Comparison of ENCODE assay signal across 8 cellular contexts in genomic region chr15:40595219-40595618, GRCh38. TPM values are rescaled to one million over a fixed set of nuclear protein-coding genes. Genes with fewer than 3 reads are reported as not detected.
DNase-seq lines count a peak whose midpoint lies in the region; ATAC-seq, FAIRE-seq and TF ChIP-seq lines count a peak whose summit lies in the region.

No MANE protein-coding gene starts in this region.

- no peak for TF ChIP-seq EP300 in K562 (IDR thresholded peaks at IDR 0.05; ENCODE audit: low read length)

- H3K9me3 ChIP-seq in BE2C (no peaks in the 10 kb centered on the region), HUES64 (ENCODE audit: insufficient read depth, low read depth, low read length) (no peaks in the 10 kb centered on the region), K562 (replicated peaks; ENCODE audit: control insufficient read depth, insufficient read depth, low read depth, low read length) (no peaks in the 10 kb centered on the region), testis (no peaks in the 10 kb centered on the region)

- TF ChIP-seq POLR2A in K562 (conservative IDR thresholded peaks at IDR 0.05) (no peak), testis (IDR thresholded peaks at IDR 0.05) (no peak)

- no peak for ATAC-seq in K562

- H3K36me3 ChIP-seq in BE2C, result no peaks in the 10 kb centered on the region
- no peaks in the 10 kb centered on the region for H3K36me3 ChIP-seq in HUES64 (ENCODE audit: insufficient read depth, low read length)
- peaks cover 7% of the 10 kb centered on the region; the same call in 1 of the 3 replicates for H3K36me3 ChIP-seq in K562 (ENCODE audit: control insufficient read depth, insufficient read depth, low read length)
- H3K36me3 ChIP-seq in mesendoderm (ENCODE audit: control insufficient read depth, insufficient read depth, low read length), result no peaks in the 10 kb centered on the region
- H3K36me3 ChIP-seq in testis (ENCODE audit: low read depth, missing control alignments), result no peaks in the 10 kb centered on the region

- WGBS in HUES64, result 50% methylated on average over 5 of the region's 5 CpGs
- WGBS in K562 (ENCODE audit: insufficient coverage, low coverage, missing lambda C conversion rate), result 1% methylated on average over 5 of the region's 5 CpGs
- 100% methylated on average over 4 of the region's 5 CpGs for WGBS in mesendoderm (ENCODE audit: extremely low coverage, insufficient coverage, low lambda C conversion rate)
- WGBS in testis, 2 donors, result 14 to 17% methylated on average over 5 of the region's 5 CpGs

- H2BK15ac ChIP-seq in mesendoderm (replicated peaks; ENCODE audit: low read depth), result no peak overlapping the region

- peaks cover 6% of the 10 kb centered on the region for H3K79me1 ChIP-seq in mesendoderm (ENCODE audit: low read length)

- no TSS peak for BruUV-seq in K562 (replicated peaks; lab: Mats Ljungman, UMichigan)

- no peaks in the 10 kb centered on the region for H3K9me1 ChIP-seq in K562 (ENCODE audit: control insufficient read depth, insufficient read depth, low read length)

- no peak for DNase-seq in BE2C
- no peak for DNase-seq in K562 (ENCODE audit: extremely low read depth in 1 of 4, low spot score in 3 of 4)
- no peak for DNase-seq in mesendoderm
- no peak for DNase-seq in medulla oblongata (ENCODE audit: extremely low spot score)
- no peak for DNase-seq in RKO (ENCODE audit: low spot score)
- DNase-seq in AML-193 (lab: John Stamatoyannopoulos, UW), result no peak
- no peak for DNase-seq in testis

- H3K23ac ChIP-seq in mesendoderm (ENCODE audit: low read length), result no peak overlapping the region

- FAIRE-seq in K562 (lab: Jason Lieb, UNC), result no peak

- H3K27me3 ChIP-seq in BE2C, result no peaks in the 10 kb centered on the region
- H3K27me3 ChIP-seq in HUES64 (ENCODE audit: insufficient read depth, low read length), result no peaks in the 10 kb centered on the region; the same call in 1 of the 2 replicates
- no peaks in the 10 kb centered on the region for H3K27me3 ChIP-seq in K562 (ENCODE audit: control insufficient read depth in 2 of 2, insufficient read depth in 2 of 2, low read length in 2 of 2)
- no peaks in the 10 kb centered on the region for H3K27me3 ChIP-seq in mesendoderm (ENCODE audit: insufficient read depth, low read length, poor library complexity)
- no peaks in the 10 kb centered on the region for H3K27me3 ChIP-seq in testis

- no peak overlapping the region for H2AK5ac ChIP-seq in mesendoderm (ENCODE audit: low read length)

- CTCF ChIA-PET in K562 (lab: Yijun Ruan, JAX; ENCODE audit: low intra/inter-chr PET ratio), result no interaction called here

- H3K4ac ChIP-seq in mesendoderm (ENCODE audit: low read depth, low read length), result no peak overlapping the region

- H3K27ac ChIP-seq in HUES64 (ENCODE audit: low read depth, low read length) (no peak overlapping the region), K562 (ENCODE audit: extremely low read depth, low read depth, low read length) (peak overlapping the region; percentile 16; the same call in 1 of the 3 replicates), mesendoderm (ENCODE audit: low read depth, low read length) (no peak overlapping the region), testis (no peak overlapping the region)

- H2AFZ ChIP-seq in K562 (ENCODE audit: low read depth, low read length), result peak overlapping the region; percentile 41; the same call in 1 of the 2 replicates

- no peak overlapping the region; the same call in 1 of the 2 replicates for H3K9ac ChIP-seq in HUES64 (ENCODE audit: low read depth, low read length)
- peak overlapping the region in 1 of 2 experiments; percentile 85; a peak in 3 of 4 replicates for H3K9ac ChIP-seq in K562 (ENCODE audit: insufficient read depth in 1 of 2, low read depth in 2 of 2, low read length in 2 of 2)
- H3K9ac ChIP-seq in mesendoderm (ENCODE audit: low read length), result peak overlapping the region; percentile 58

- no peak overlapping the region for H2BK5ac ChIP-seq in mesendoderm (ENCODE audit: low read length)

- H4K20me1 ChIP-seq in K562 (replicated peaks; ENCODE audit: control insufficient read depth, insufficient read depth, low read length), result no peaks in the 10 kb centered on the region

- H3K4me3 ChIP-seq in BE2C (ENCODE audit: low read depth, low read length) (peak overlapping the region; percentile 80), HUES64 (ENCODE audit: low read length) (peak overlapping the region; percentile 71), K562 (peak overlapping the region; percentile 74), mesendoderm (ENCODE audit: low read length) (no peak overlapping the region), testis (peak overlapping the region in 1 of 2 donors; percentile 57)

- no peak overlapping the region for H4K8ac ChIP-seq in mesendoderm (ENCODE audit: low read depth, low read length)

- no peak overlapping the region for H4K5ac ChIP-seq in mesendoderm (ENCODE audit: low read length)

- H3K4me1 ChIP-seq in BE2C, result no peaks in the 10 kb centered on the region
- peaks cover 6% of the 10 kb centered on the region for H3K4me1 ChIP-seq in HUES64 (ENCODE audit: insufficient read depth, low read length)
- H3K4me1 ChIP-seq in K562 (replicated peaks in 1 of 2; ENCODE audit: control insufficient read depth in 2 of 2, insufficient read depth in 2 of 2, low read length in 2 of 2), result peaks cover 12 to 13% of the 10 kb centered on the region in 2 experiments; a peak in 3 of 5 replicates
- no peaks in the 10 kb centered on the region for H3K4me1 ChIP-seq in mesendoderm (ENCODE audit: control insufficient read depth, low read depth, low read length)
- H3K4me1 ChIP-seq in testis, result peaks cover 4% of the 10 kb centered on the region

- H3K79me2 ChIP-seq in K562 (ENCODE audit: control insufficient read depth, insufficient read depth, low read length) (peaks cover 62% of the 10 kb centered on the region), mesendoderm (ENCODE audit: control insufficient read depth, insufficient read depth, low read length) (peaks cover 2% of the 10 kb centered on the region)

- in situ Hi-C loops in K562 (cut with MboI), result no loop called here

- H2BK120ac ChIP-seq in mesendoderm (ENCODE audit: low read depth, low read length), result no peak overlapping the region

- POLR2A ChIA-PET in K562 (lab: Yijun Ruan, JAX), result interaction anchor here (0.5 to 1.3 kb wide), 2 partner anchors 10 to 82 kb away, joined by 3 read pairs; no protein-coding TSS in a partner anchor

- H3K4me2 ChIP-seq in K562 (ENCODE audit: insufficient read depth, low read length) (peak overlapping the region; percentile 87), mesendoderm (ENCODE audit: low read length) (peak overlapping the region; percentile 51)

- no peak for TF ChIP-seq RAD21 in K562 (CRISPR knock-in tag; conservative IDR thresholded peaks at IDR 0.05 in 1 of 2, IDR thresholded peaks at IDR 0.05 in 1 of 2)

- no peak overlapping the region for H3K18ac ChIP-seq in mesendoderm (ENCODE audit: low read length)

- intact Hi-C loops in K562 (cut with micrococcal nuclease) (loop anchor here (10.0 kb wide), 2 partner anchors 170 to 300 kb away; partner anchors contain the start of genes C15orf62, GCHFR and VPS18), testis (cut with DNase I; ENCODE audit: low total_unique reads) (no loop called here)

- H3K56ac ChIP-seq in mesendoderm (ENCODE audit: low read length), result peak overlapping the region; percentile 65

- TF ChIP-seq CTCF in BE2C (IDR thresholded peaks at IDR 0.05; ENCODE audit: low read depth, low read length) (no peak), K562 (IDR thresholded peaks at IDR 0.05 in 2 of 3, conservative IDR thresholded peaks at IDR 0.05 in 1 of 3; ENCODE audit: insufficient read depth in 2 of 3, low read depth in 1 of 3, low read length in 3 of 3) (no peak), testis (IDR thresholded peaks at IDR 0.05) (no peak)

RNA-seq across cellular contexts. Expression of gene KNL1, which starts 1.2 kb away (rescaled TPM):
- polyA plus RNA-seq in BE2C (2012; ENCODE audit: insufficient read depth, insufficient read length, low read depth), result 3.6 TPM
- 14.1 TPM for polyA plus RNA-seq in HUES64 (2013, experiment 1 of 2)
- 18.4 TPM for polyA plus RNA-seq in HUES64 (2013, experiment 2 of 2)
- total RNA-seq in K562 (2011; cell fraction: chromatin; rRNA removed; ENCODE audit: low replicate concordance), result 23.6 and 133 TPM in 2 replicates
- 10.0 and 22.1 TPM in 2 replicates for total RNA-seq in K562 (2011; cell fraction: nucleolus; rRNA removed)
- 29.4 and 37.6 TPM in 2 replicates for total RNA-seq in K562 (2011; cell fraction: nucleoplasm; rRNA removed)
- total RNA-seq in K562 (2014; rRNA removed) (29.2 and 30.7 TPM in 2 replicates), K562 (2014; rRNA removed; fragmentation: Illumina TruSeq; extraction: Trizol) (62.1 and 74.1 TPM in 2 replicates), K562 (2015; rRNA removed; fragmentation: Illumina TruSeq; extraction: Trizol) (58.8 and 65.4 TPM in 2 replicates), K562 (2021) (32.1 and 34.8 TPM in 2 replicates), testis (10 to 100 TPM; 50.9 to 66.0 TPM)
- polyA plus RNA-seq in K562 (2011; rRNA removed) (29.8 and 34.6 TPM in 2 replicates), K562 (2014; fragmentation: Illumina TruSeq; extraction: Trizol) (35.5 and 43.7 TPM in 2 replicates), K562 (2014; fragmentation: Nextera tagmentation; extraction: Ambion mirVana) (10 to 100 TPM; 14.5 to 17.9 TPM), K562 (2014; rRNA removed) (16.5 and 52.8 TPM in 2 replicates), testis (ENCODE audit: insufficient read depth, low read depth, low replicate concordance) (28.7 TPM)
- polyA plus RNA-seq in K562 (2011; cell fraction: cytosol; rRNA removed), result 3.7 and 12.4 TPM in 2 replicates
- polyA plus RNA-seq in K562 (2011; cell fraction: nucleus; rRNA removed), result 12.0 and 18.2 TPM in 2 replicates
- polyA plus RNA-seq in K562 (2012), result 16.4 and 19.6 TPM in 2 replicates
- 103 and 127 TPM in 2 replicates for polyA minus RNA-seq in K562 (2011; rRNA and poly(A)+ RNA removed)
- polyA minus RNA-seq in K562 (2011; cell fraction: cytosol; rRNA and poly(A)+ RNA removed), result 27.7 and 28.9 TPM in 2 replicates
- 21.1 and 45.1 TPM in 2 replicates for polyA minus RNA-seq in K562 (2011; cell fraction: nucleus; rRNA and poly(A)+ RNA removed)
- 11.4 TPM for polyA plus RNA-seq in mesendoderm (2013, experiment 1 of 2)
- polyA plus RNA-seq in mesendoderm (2013, experiment 2 of 2), result 10.9 TPM

RNA-seq across cellular contexts. Expression of gene RPUSD2, which starts 26.1 kb away (rescaled TPM):
- polyA plus RNA-seq in BE2C (2012; ENCODE audit: insufficient read depth, insufficient read length, low read depth), result 49.5 TPM
- 14.3 TPM for polyA plus RNA-seq in HUES64 (2013, experiment 1 of 2)
- 14.8 TPM for polyA plus RNA-seq in HUES64 (2013, experiment 2 of 2)
- total RNA-seq in K562 (2011; cell fraction: chromatin; rRNA removed; ENCODE audit: low replicate concordance), result 5.8 and 12.4 TPM in 2 replicates
- total RNA-seq in K562 (2011; cell fraction: nucleolus; rRNA removed), result 17.1 and 22.7 TPM in 2 replicates
- 12.1 and 12.4 TPM in 2 replicates for total RNA-seq in K562 (2011; cell fraction: nucleoplasm; rRNA removed)
- 23.4 and 36.8 TPM in 2 replicates for total RNA-seq in K562 (2014; rRNA removed)
- 10.0 and 14.3 TPM in 2 replicates for total RNA-seq in K562 (2014; rRNA removed; fragmentation: Illumina TruSeq; extraction: Trizol)
- 17.5 and 18.6 TPM in 2 replicates for total RNA-seq in K562 (2015; rRNA removed; fragmentation: Illumina TruSeq; extraction: Trizol)
- total RNA-seq in K562 (2021), result 24.0 and 30.2 TPM in 2 replicates
- 11.2 and 13.0 TPM in 2 replicates for polyA plus RNA-seq in K562 (2011; rRNA removed)
- 11.7 and 20.8 TPM in 2 replicates for polyA plus RNA-seq in K562 (2011; cell fraction: cytosol; rRNA removed)
- 10.8 and 14.7 TPM in 2 replicates for polyA plus RNA-seq in K562 (2011; cell fraction: nucleus; rRNA removed)
- polyA plus RNA-seq in K562 (2012), result 9.7 and 17.2 TPM in 2 replicates
- polyA plus RNA-seq in K562 (2014; fragmentation: Illumina TruSeq; extraction: Trizol), result 13.6 and 13.7 TPM in 2 replicates
- polyA plus RNA-seq in K562 (2014; fragmentation: Nextera tagmentation; extraction: Ambion mirVana), result 1 to 10 TPM; 3.7 to 5.0 TPM
- polyA plus RNA-seq in K562 (2014; rRNA removed), result 19.6 and 20.5 TPM in 2 replicates
- polyA minus RNA-seq in K562 (2011; rRNA and poly(A)+ RNA removed), result 14.4 and 16.9 TPM in 2 replicates
- polyA minus RNA-seq in K562 (2011; cell fraction: cytosol; rRNA and poly(A)+ RNA removed), result 11.1 and 12.7 TPM in 2 replicates
- 9.4 and 12.4 TPM in 2 replicates for polyA minus RNA-seq in K562 (2011; cell fraction: nucleus; rRNA and poly(A)+ RNA removed)
- polyA plus RNA-seq in mesendoderm (2013, experiment 1 of 2), result 14.7 TPM
- polyA plus RNA-seq in mesendoderm (2013, experiment 2 of 2), result 14.1 TPM
- 10 to 100 TPM; 12.3 to 14.9 TPM for total RNA-seq in testis
- 9.0 TPM for polyA plus RNA-seq in testis (ENCODE audit: insufficient read depth, low read depth, low replicate concordance)

RNA-seq across cellular contexts. Expression of gene CCDC32, which starts 30.4 kb away (rescaled TPM):
- 20.3 TPM for polyA plus RNA-seq in BE2C (2012; ENCODE audit: insufficient read depth, insufficient read length, low read depth)
- polyA plus RNA-seq in HUES64 (2013, experiment 1 of 2), result 14.7 TPM
- polyA plus RNA-seq in HUES64 (2013, experiment 2 of 2), result 10.5 TPM
- total RNA-seq in K562 (2011; cell fraction: chromatin; rRNA removed; ENCODE audit: low replicate concordance), result 58.0 and 64.4 TPM in 2 replicates
- total RNA-seq in K562 (2011; cell fraction: nucleolus; rRNA removed), result 36.7 and 40.0 TPM in 2 replicates
- total RNA-seq in K562 (2011; cell fraction: nucleoplasm; rRNA removed), result 34.5 and 52.4 TPM in 2 replicates
- total RNA-seq in K562 (2014; rRNA removed) (22.2 and 26.8 TPM in 2 replicates), K562 (2014; rRNA removed; fragmentation: Illumina TruSeq; extraction: Trizol) (53.3 and 75.6 TPM in 2 replicates), K562 (2015; rRNA removed; fragmentation: Illumina TruSeq; extraction: Trizol) (21.6 and 30.7 TPM in 2 replicates), K562 (2021) (33.8 and 38.0 TPM in 2 replicates), testis (10 to 100 TPM; 13.9 to 19.4 TPM)
- polyA plus RNA-seq in K562 (2011; rRNA removed) (34.7 and 37.0 TPM in 2 replicates), K562 (2014; fragmentation: Illumina TruSeq; extraction: Trizol) (28.5 and 34.1 TPM in 2 replicates), K562 (2014; fragmentation: Nextera tagmentation; extraction: Ambion mirVana) (10 to 100 TPM; 54.4 to 94.8 TPM), K562 (2014; rRNA removed) (35.3 and 37.1 TPM in 2 replicates), testis (ENCODE audit: insufficient read depth, low read depth, low replicate concordance) (18.3 TPM)
- polyA plus RNA-seq in K562 (2011; cell fraction: cytosol; rRNA removed), result 14.8 and 23.9 TPM in 2 replicates
- 8.3 and 17.2 TPM in 2 replicates for polyA plus RNA-seq in K562 (2011; cell fraction: nucleus; rRNA removed)
- 38.8 and 49.7 TPM in 2 replicates for polyA plus RNA-seq in K562 (2012)
- 31.1 and 44.8 TPM in 2 replicates for polyA minus RNA-seq in K562 (2011; rRNA and poly(A)+ RNA removed)
- 5.4 and 8.2 TPM in 2 replicates for polyA minus RNA-seq in K562 (2011; cell fraction: cytosol; rRNA and poly(A)+ RNA removed)
- 7.5 and 29.2 TPM in 2 replicates for polyA minus RNA-seq in K562 (2011; cell fraction: nucleus; rRNA and poly(A)+ RNA removed)
- polyA plus RNA-seq in mesendoderm (2013, experiment 1 of 2), result 9.6 TPM
- polyA plus RNA-seq in mesendoderm (2013, experiment 2 of 2), result 8.9 TPM
